Comparison of ENCODE assay signal across 21 cellular contexts in genomic region chr14:95885866-95886265, GRCh38. TPM values are rescaled to one million over a fixed set of nuclear protein-coding genes. Genes with fewer than 3 reads are reported as not detected.
A peak's percentile ranks its signal among the peaks of the same experiment; 100 is the strongest.
DNase-seq lines count a peak whose midpoint lies in the region; ATAC-seq, FAIRE-seq and TF ChIP-seq lines count a peak whose summit lies in the region.
"Had no signal": no experiment of that assay in that cellular context is flagged by ENCODE, and none has a peak within 500 bp of the region (broad histone marks: within the 10 kb centered on the region; RNA-seq: fewer than 3 reads in every experiment).

No MANE protein-coding gene starts in this region.

- no peak overlapping the region for H3K4me3 Mint-ChIP-seq in Calu3 (ENCODE audit: low read depth, unreplicated experiment)
- H3K4me3 Mint-ChIP-seq in activated T-helper 1 cell treated with anti-CD3 and anti-CD28 coated beads, Interleukin-12 subunit alpha, Interleukin-12 subunit beta, Interleukin-2, Interleukin-4 antibody, amounts not matched to agents 30 ng/mL and 10 ng/mL and 1 ng/mL, durations not matched to agents 14 hours and 24 hours and 36 hours, result no peak overlapping the region
- no peak overlapping the region for H3K4me3 Mint-ChIP-seq in activated T-helper 2 cell treated with anti-CD3 and anti-CD28 coated beads, Interferon-gamma antibody, Interleukin-2, Interleukin-4, amounts not matched to agents 10 μg/mL and 5 μg/mL and 100 μg/mL, durations not matched to agents 14 hours and 24 hours and 36 hours (ENCODE audit: low read depth)
- H3K4me3 Mint-ChIP-seq: activated naive CD4-positive, alpha-beta T cell treated with anti-CD3 and anti-CD28 coated beads, Interleukin-2, amount 50 U/mL, for 24 hours; activated T-cell treated with anti-CD3 and anti-CD28 coated beads, Interleukin-2, amount 50 U/mL, for 4 hours; B cell had no signal

- FAIRE-seq in pancreas (lab: Jason Lieb, UNC), result no peak

- TF ChIP-seq CTCF in Calu3 (IDR thresholded peaks at IDR 0.05; ENCODE audit: unreplicated experiment) (no peak), astrocyte of the spinal cord (IDR thresholded peaks at IDR 0.05; ENCODE audit: low read depth, low read length) (no peak), pancreas (IDR thresholded peaks at IDR 0.05) (no peak)

- DNase-seq in Calu3, result peak; percentile 21
- DNase-seq in HT1080 (ENCODE audit: low read depth), result peak; percentile 54
- peak; percentile 7 for DNase-seq in astrocyte of the spinal cord (ENCODE audit: low read depth, low spot score)
- DNase-seq in pancreas, result peak in 3 of 6 donors; percentile 13 to 44 (median 41)
- no peak for DNase-seq in NCI-H146 treated with DMSO at 0.1 percent for 48 hours (lab: John Stamatoyannopoulos, UW; ENCODE audit: unreplicated experiment)
- no peak for DNase-seq in activated T-helper 1 cell treated with anti-CD3 and anti-CD28 coated beads, Interleukin-12 subunit alpha, Interleukin-12 subunit beta, Interleukin-2, Interleukin-4 antibody, amounts not matched to agents 30 ng/mL and 10 ng/mL and 1 ng/mL, durations not matched to agents 14 hours and 24 hours and 36 hours (ENCODE audit: low spot score)
- no peak for DNase-seq in activated T-helper 2 cell treated with anti-CD3 and anti-CD28 coated beads, Interferon-gamma antibody, Interleukin-2, Interleukin-4, amounts not matched to agents 10 μg/mL and 5 μg/mL and 100 μg/mL, durations not matched to agents 14 hours and 24 hours and 36 hours (ENCODE audit: low spot score)
- DNase-seq: activated CD4-positive, CD25-positive, alpha-beta regulatory T cell treated with anti-CD3 and anti-CD28 coated beads, Interleukin-2, amount 50 U/mL, for 72 hours; activated T-cell treated with anti-CD3 and anti-CD28 coated beads, Interleukin-2, amount 50 U/mL, for 4 hours; HCEC 1CT; NCI-H526 treated with DMSO at 0.1 percent for 48 hours; stimulated activated CD4-positive, alpha-beta T cell treated with anti-CD3 and anti-CD28 coated beads, Interleukin-2, amount 100 ng/mL, for 24 hours; stimulated activated naive CD8-positive, alpha-beta T cell treated with anti-CD3 and anti-CD28 coated beads, Interleukin-15, Interleukin-2, amounts not matched to agents 100 U/mL and 50 U/mL, for 24 hours; trophoblast cell had no signal

- no peak overlapping the region for H3K27ac Mint-ChIP-seq in Calu3 (ENCODE audit: unreplicated experiment)
- no peak overlapping the region for H3K27ac Mint-ChIP-seq in activated T-helper 1 cell treated with anti-CD3 and anti-CD28 coated beads, Interleukin-12 subunit alpha, Interleukin-12 subunit beta, Interleukin-2, Interleukin-4 antibody, amounts not matched to agents 30 ng/mL and 10 ng/mL and 1 ng/mL, durations not matched to agents 14 hours and 24 hours and 36 hours
- H3K27ac Mint-ChIP-seq in activated T-helper 2 cell treated with anti-CD3 and anti-CD28 coated beads, Interferon-gamma antibody, Interleukin-2, Interleukin-4, amounts not matched to agents 10 μg/mL and 5 μg/mL and 100 μg/mL, durations not matched to agents 14 hours and 24 hours and 36 hours, result no peak overlapping the region
- H3K27ac Mint-ChIP-seq: activated naive CD4-positive, alpha-beta T cell treated with anti-CD3 and anti-CD28 coated beads, Interleukin-2, amount 50 U/mL, for 24 hours; B cell had no signal

- no peaks in the 10 kb centered on the region for H3K36me3 Mint-ChIP-seq in Calu3 (ENCODE audit: insufficient read depth, unreplicated experiment)
- H3K36me3 Mint-ChIP-seq in activated T-helper 1 cell treated with anti-CD3 and anti-CD28 coated beads, Interleukin-12 subunit alpha, Interleukin-12 subunit beta, Interleukin-2, Interleukin-4 antibody, amounts not matched to agents 30 ng/mL and 10 ng/mL and 1 ng/mL, durations not matched to agents 14 hours and 24 hours and 36 hours (ENCODE audit: low read depth), result no peaks in the 10 kb centered on the region
- H3K36me3 Mint-ChIP-seq in activated T-helper 2 cell treated with anti-CD3 and anti-CD28 coated beads, Interferon-gamma antibody, Interleukin-2, Interleukin-4, amounts not matched to agents 10 μg/mL and 5 μg/mL and 100 μg/mL, durations not matched to agents 14 hours and 24 hours and 36 hours (ENCODE audit: low read depth), result no peaks in the 10 kb centered on the region
- H3K36me3 Mint-ChIP-seq: activated naive CD4-positive, alpha-beta T cell treated with anti-CD3 and anti-CD28 coated beads, Interleukin-2, amount 50 U/mL, for 24 hours had no signal

- H3K9me3 ChIP-seq in pancreas, result no peaks in the 10 kb centered on the region

- no peaks in the 10 kb centered on the region for H3K4me1 Mint-ChIP-seq in Calu3 (ENCODE audit: low read depth, unreplicated experiment)
- H3K4me1 Mint-ChIP-seq in activated T-helper 1 cell treated with anti-CD3 and anti-CD28 coated beads, Interleukin-12 subunit alpha, Interleukin-12 subunit beta, Interleukin-2, Interleukin-4 antibody, amounts not matched to agents 30 ng/mL and 10 ng/mL and 1 ng/mL, durations not matched to agents 14 hours and 24 hours and 36 hours (ENCODE audit: low read depth), result no peaks in the 10 kb centered on the region
- H3K4me1 Mint-ChIP-seq in activated T-helper 2 cell treated with anti-CD3 and anti-CD28 coated beads, Interferon-gamma antibody, Interleukin-2, Interleukin-4, amounts not matched to agents 10 μg/mL and 5 μg/mL and 100 μg/mL, durations not matched to agents 14 hours and 24 hours and 36 hours (ENCODE audit: low read depth), result peaks cover 3% of the 10 kb centered on the region
- H3K4me1 Mint-ChIP-seq: activated naive CD4-positive, alpha-beta T cell treated with anti-CD3 and anti-CD28 coated beads, Interleukin-2, amount 50 U/mL, for 24 hours had no signal

- no peaks in the 10 kb centered on the region for H3K27me3 ChIP-seq in pancreas

- H3K27me3 Mint-ChIP-seq in Calu3 (ENCODE audit: unreplicated experiment), result peaks cover 91% of the 10 kb centered on the region
- H3K27me3 Mint-ChIP-seq in activated T-helper 1 cell treated with anti-CD3 and anti-CD28 coated beads, Interleukin-12 subunit alpha, Interleukin-12 subunit beta, Interleukin-2, Interleukin-4 antibody, amounts not matched to agents 30 ng/mL and 10 ng/mL and 1 ng/mL, durations not matched to agents 14 hours and 24 hours and 36 hours (ENCODE audit: insufficient read depth), result peaks cover 4% of the 10 kb centered on the region
- H3K27me3 Mint-ChIP-seq in activated T-helper 2 cell treated with anti-CD3 and anti-CD28 coated beads, Interferon-gamma antibody, Interleukin-2, Interleukin-4, amounts not matched to agents 10 μg/mL and 5 μg/mL and 100 μg/mL, durations not matched to agents 14 hours and 24 hours and 36 hours (ENCODE audit: low read depth), result peaks cover 1% of the 10 kb centered on the region

- in situ Hi-C loops in astrocyte of the spinal cord (cut with HindIII; ENCODE audit: low sequenced_read_pairs), result no loop called here

- peak overlapping the region in 1 of 4 donors; percentile 9 for H3K27ac ChIP-seq in pancreas
- H3K27ac ChIP-seq: skin epidermis had no signal

- no peaks in the 10 kb centered on the region for H3K36me3 ChIP-seq in pancreas

- intact Hi-C loops in Calu3 (cut with micrococcal nuclease; ENCODE audit: unreplicated experiment), result no loop called here
- intact Hi-C loops in pancreas (cut with DNase I), result no loop called here
- intact Hi-C loops in activated T-helper 1 cell treated with anti-CD3 and anti-CD28 coated beads, Interleukin-12 subunit alpha, Interleukin-12 subunit beta, Interleukin-2, Interleukin-4 antibody, amounts not matched to agents 30 ng/mL and 10 ng/mL and 1 ng/mL, durations not matched to agents 14 hours and 24 hours and 36 hours (cut with micrococcal nuclease), result no loop called here
- intact Hi-C loops in activated T-helper 2 cell treated with anti-CD3 and anti-CD28 coated beads, Interferon-gamma antibody, Interleukin-2, Interleukin-4, amounts not matched to agents 10 μg/mL and 5 μg/mL and 100 μg/mL, durations not matched to agents 14 hours and 24 hours and 36 hours (cut with micrococcal nuclease), result no loop called here

- no peaks in the 10 kb centered on the region for H3K9me3 Mint-ChIP-seq in Calu3 (ENCODE audit: low read depth, unreplicated experiment)
- no peaks in the 10 kb centered on the region for H3K9me3 Mint-ChIP-seq in activated T-helper 1 cell treated with anti-CD3 and anti-CD28 coated beads, Interleukin-12 subunit alpha, Interleukin-12 subunit beta, Interleukin-2, Interleukin-4 antibody, amounts not matched to agents 30 ng/mL and 10 ng/mL and 1 ng/mL, durations not matched to agents 14 hours and 24 hours and 36 hours
- H3K9me3 Mint-ChIP-seq in activated T-helper 2 cell treated with anti-CD3 and anti-CD28 coated beads, Interferon-gamma antibody, Interleukin-2, Interleukin-4, amounts not matched to agents 10 μg/mL and 5 μg/mL and 100 μg/mL, durations not matched to agents 14 hours and 24 hours and 36 hours, result no peaks in the 10 kb centered on the region
- H3K9me3 Mint-ChIP-seq: activated naive CD4-positive, alpha-beta T cell treated with anti-CD3 and anti-CD28 coated beads, Interleukin-2, amount 50 U/mL, for 24 hours; activated T-cell treated with anti-CD3 and anti-CD28 coated beads, Interleukin-2, amount 50 U/mL, for 4 hours had no signal

- H3K4me1 ChIP-seq in pancreas, result no peaks in the 10 kb centered on the region

- H3K4me3 ChIP-seq in astrocyte of the spinal cord (ENCODE audit: low read depth, low read length) (no peak overlapping the region), pancreas (no peak overlapping the region)
- H3K4me3 ChIP-seq: skin epidermis had no signal

- no TSS peak for BruUV-seq in Calu3 (replicated peaks; lab: Mats Ljungman, UMichigan)

- CTCF ChIA-PET in Calu3 (lab: Charles Lee), result no interaction called here

- WGBS in pancreas, 2 donors, result 54 to 60% methylated on average over 7 of the region's 7 CpGs

- peak in 3 of 4 donors; percentile 60 to 80 (median 72) for ATAC-seq in pancreas
- ATAC-seq: activated T-cell treated with anti-CD3 and anti-CD28 coated beads, Interleukin-2, amount 50 U/mL, for 4 hours; stimulated activated naive CD8-positive, alpha-beta T cell treated with anti-CD3 and anti-CD28 coated beads, Interleukin-15, Interleukin-2, amounts not matched to agents 100 U/mL and 50 U/mL, for 24 hours had no signal

RNA-seq across cellular contexts. Expression of gene TUNAR, which starts 9.2 kb away (rescaled TPM):
- total RNA-seq in Calu3 (2022) (not detected in 2 replicates), pancreas (1 to 10 TPM in 2 of 6 donors, under 1 TPM in 4; 0.23 to 1.8 (median 0.77) TPM)
- total RNA-seq in HT1080 (2014; rRNA removed; shearing (Covaris generic)), result 0.43 TPM in 1 of 2 replicates, not detected in the other
- not detected in 2 replicates for polyA plus RNA-seq in HT1080 (2015; cell fraction: cytosol; rRNA removed)
- not detected in 2 replicates for polyA plus RNA-seq in HT1080 (2015; cell fraction: nucleus; rRNA removed)
- polyA plus RNA-seq in pancreas, result 10 to 100 TPM in 1 of 2 donors, 1 to 10 TPM in 1; 3.8 to 12.7 TPM
- not detected in 2 replicates for total RNA-seq in activated T-helper 1 cell treated with anti-CD3 and anti-CD28 coated beads, Interleukin-12 subunit alpha, Interleukin-12 subunit beta, Interleukin-2, Interleukin-4 antibody, amounts not matched to agents 30 ng/mL and 10 ng/mL and 1 ng/mL, durations not matched to agents 14 hours and 24 hours and 36 hours
- total RNA-seq in activated T-helper 2 cell treated with anti-CD3 and anti-CD28 coated beads, Interferon-gamma antibody, Interleukin-2, Interleukin-4, amounts not matched to agents 10 μg/mL and 5 μg/mL and 100 μg/mL, durations not matched to agents 14 hours and 24 hours and 36 hours, result not detected in 2 replicates
- total RNA-seq: activated T-cell treated with anti-CD3 and anti-CD28 coated beads, Interleukin-2, amount 50 U/mL, for 4 hours; aorta; glomerular endothelial cell; HT-29; pulmonary artery endothelial cell had no signal
- polyA plus RNA-seq: aorta had no signal

Comparison
In these comparisons a context has a peak if more than half of its experiments do, and no peak if none do; other contexts are left out.
1. DNase-seq: peak in Calu3 (single experiment), HT1080 (single experiment) and astrocyte of the spinal cord (single experiment); none in NCI-H146 treated with DMSO at 0.1 percent for 48 hours (single experiment), activated T-helper 1 cell treated with anti-CD3 and anti-CD28 coated beads, Interleukin-12 subunit alpha, Interleukin-12 subunit beta, Interleukin-2, Interleukin-4 antibody, amounts not matched to agents 30 ng/mL and 10 ng/mL and 1 ng/mL, durations not matched to agents 14 hours and 24 hours and 36 hours (single experiment) and activated T-helper 2 cell treated with anti-CD3 and anti-CD28 coated beads, Interferon-gamma antibody, Interleukin-2, Interleukin-4, amounts not matched to agents 10 μg/mL and 5 μg/mL and 100 μg/mL, durations not matched to agents 14 hours and 24 hours and 36 hours (single experiment).